12 cellular contexts compared by ENCODE assay signal in genomic region chr5:10633271-10634049, GRCh38.
DNase-seq lines count a peak whose midpoint lies in the region; ATAC-seq, FAIRE-seq and TF ChIP-seq lines count a peak whose summit lies in the region.
"Had no signal": no experiment of that assay in that cellular context is flagged by ENCODE, and none has a peak within 500 bp of the region (broad histone marks: within the 10 kb centered on the region; RNA-seq: fewer than 3 reads in every experiment).

No MANE protein-coding gene starts in this region.

- H2AFZ ChIP-seq in K562 (ENCODE audit: low read depth, low read length) = no peak overlapping the region
- H2AFZ ChIP-seq in mammary epithelial cell (ENCODE audit: low read depth, low read length) = no peak overlapping the region

- H3K4me2 ChIP-seq in K562 (ENCODE audit: insufficient read depth, low read length) = no peak overlapping the region
- no peak overlapping the region for H3K4me2 ChIP-seq in mammary epithelial cell (ENCODE audit: insufficient read depth, low read depth, low read length)

- no peak for TF ChIP-seq RAD21 in K562 (CRISPR knock-in tag; conservative IDR thresholded peaks at IDR 0.05 in 1 of 2, IDR thresholded peaks at IDR 0.05 in 1 of 2)

- in situ Hi-C loops in K562 (cut with MboI) (no loop called here), mammary epithelial cell (cut with MboI; ENCODE audit: low sequenced_read_pairs in 2 of 2) (no loop called here)

- TF ChIP-seq EP300 in K562 (IDR thresholded peaks at IDR 0.05; ENCODE audit: low read length) = no peak

- no peak overlapping the region for H3K4me3 Mint-ChIP-seq in T-helper 17 cell
- H3K4me3 Mint-ChIP-seq: mesothelial cell of epicardium had no signal

- BruUV-seq in K562 (replicated peaks; lab: Mats Ljungman, UMichigan) (no TSS peak), mammary epithelial cell (replicated peaks; lab: Mats Ljungman, UMichigan) (no TSS peak)

- POLR2A ChIA-PET in K562 (lab: Yijun Ruan, JAX) (interaction anchor here (0.5 kb wide), 1 partner anchor 12 kb away, joined by 3 read pairs; no protein-coding TSS in a partner anchor), HEK293T (lab: Yijun Ruan, JAX) (no interaction called here)

- no peaks in the 10 kb centered on the region for H3K79me2 ChIP-seq in K562 (ENCODE audit: control insufficient read depth, insufficient read depth, low read length)
- H3K79me2 ChIP-seq in mammary epithelial cell (ENCODE audit: insufficient read depth, low read length) = no peaks in the 10 kb centered on the region

- H3K27ac ChIP-seq in K562 (ENCODE audit: extremely low read depth, low read depth, low read length) (no peak overlapping the region), mammary epithelial cell (ENCODE audit: insufficient read depth, low read depth, low read length) (no peak overlapping the region)

- DNase-seq in T-helper 17 cell (no peak), K562 (ENCODE audit: extremely low read depth in 1 of 4, low spot score in 3 of 4) (no peak), mammary epithelial cell (no peak), HEK293T (ENCODE audit: extremely low spot score) (no peak), AML-193 (lab: John Stamatoyannopoulos, UW) (no peak), hypothalamus (lab: John Stamatoyannopoulos, UW) (no peak)
- DNase-seq in stimulated activated CD4-positive, alpha-beta T cell treated with anti-CD3 and anti-CD28 coated beads, Interleukin-4, amount 100 ng/mL, for 24 hours = peak; percentile 45
- DNase-seq: EL, NCI-H1694 had no signal

- H3K27me3 ChIP-seq in K562 (ENCODE audit: control insufficient read depth in 2 of 2, insufficient read depth in 2 of 2, low read length in 2 of 2) (peaks cover 31 to 71% of the 10 kb centered on the region in 2 experiments), mammary epithelial cell (ENCODE audit: insufficient read depth, low read length) (no peaks in the 10 kb centered on the region)

- intact Hi-C loops in K562 (cut with micrococcal nuclease) = no loop called here
- intact Hi-C loops in mammary epithelial cell (cut with micrococcal nuclease) = loop anchor here (10.0 kb wide), 1 partner anchor 551 kb away; no protein-coding TSS in a partner anchor

- TF ChIP-seq POLR2A in GM19193 (IDR thresholded peaks at IDR 0.05; ENCODE audit: extremely low read depth, insufficient read depth, insufficient read length) = peak; percentile 24
- TF ChIP-seq POLR2A in K562 (conservative IDR thresholded peaks at IDR 0.05) = no peak

- no peak for FAIRE-seq in K562 (lab: Jason Lieb, UNC)

- H4K20me1 ChIP-seq in K562 (replicated peaks; ENCODE audit: control insufficient read depth, insufficient read depth, low read length) (no peaks in the 10 kb centered on the region), mammary epithelial cell (ENCODE audit: insufficient read depth, low read length) (no peaks in the 10 kb centered on the region)

- no peaks in the 10 kb centered on the region for H3K9me1 ChIP-seq in K562 (ENCODE audit: control insufficient read depth, insufficient read depth, low read length)

- H3K9me3 ChIP-seq in T-helper 17 cell (ENCODE audit: control insufficient read depth, low read length, poor library complexity, severe bottlenecking) (no peaks in the 10 kb centered on the region), K562 (replicated peaks; ENCODE audit: control insufficient read depth, insufficient read depth, low read depth, low read length) (peaks cover 2% of the 10 kb centered on the region), mammary epithelial cell (replicated peaks; ENCODE audit: insufficient read depth, low read length) (peaks cover 10% of the 10 kb centered on the region)
- H3K9me3 ChIP-seq: HAP-1 had no signal

- TF ChIP-seq CTCF in K562 (IDR thresholded peaks at IDR 0.05 in 2 of 3, conservative IDR thresholded peaks at IDR 0.05 in 1 of 3; ENCODE audit: insufficient read depth in 2 of 3, low read depth in 1 of 3, low read length in 3 of 3) = no peak
- no peak for TF ChIP-seq CTCF in mammary epithelial cell (conservative IDR thresholded peaks at IDR 0.05 in 1 of 2, IDR thresholded peaks at IDR 0.05 in 1 of 2; ENCODE audit: extremely low read depth in 1 of 2, insufficient read depth in 1 of 2, low read depth in 1 of 2, low read length in 2 of 2)

- no peak overlapping the region for H3K4me3 ChIP-seq in K562
- H3K4me3 ChIP-seq in mammary epithelial cell (replicated peaks in 1 of 3; ENCODE audit: insufficient read depth in 1 of 3, low read depth in 2 of 3, low read length in 3 of 3) = no peak overlapping the region
- H3K4me3 ChIP-seq: HAP-1 had no signal

- 45% methylated on average over 24 of the region's 28 CpGs for WGBS in K562 (ENCODE audit: insufficient coverage, low coverage, missing lambda C conversion rate)
- 95% methylated on average over 25 of the region's 28 CpGs for WGBS in mammary epithelial cell (ENCODE audit: low coverage, missing lambda C conversion rate)

- H3K4me1 ChIP-seq in K562 (replicated peaks in 1 of 2; ENCODE audit: control insufficient read depth in 2 of 2, insufficient read depth in 2 of 2, low read length in 2 of 2) (peaks cover 0 to 4% of the 10 kb centered on the region in 2 experiments; a peak in 1 of 5 replicates), mammary epithelial cell (ENCODE audit: insufficient read depth, low read length) (peaks cover 15% of the 10 kb centered on the region)
- H3K4me1 ChIP-seq: HAP-1 had no signal

- no peaks in the 10 kb centered on the region for H3K36me3 ChIP-seq in K562 (ENCODE audit: control insufficient read depth, insufficient read depth, low read length)
- H3K36me3 ChIP-seq in mammary epithelial cell (ENCODE audit: insufficient read depth, low read length) = no peaks in the 10 kb centered on the region
- H3K36me3 ChIP-seq: HAP-1 had no signal

- peaks cover 46% of the 10 kb centered on the region for H3K4me1 Mint-ChIP-seq in T-helper 17 cell

- no peak overlapping the region for H3K9ac ChIP-seq in K562 (ENCODE audit: insufficient read depth in 1 of 2, low read depth in 2 of 2, low read length in 2 of 2)
- H3K9ac ChIP-seq in mammary epithelial cell (ENCODE audit: insufficient read depth, low read length) = no peak overlapping the region

- CTCF ChIA-PET in K562 (lab: Yijun Ruan, JAX; ENCODE audit: low intra/inter-chr PET ratio) = no interaction called here
- CTCF ChIA-PET in mammary epithelial cell (lab: Charles Lee; ENCODE audit: low non-redundant PET) = no interaction called here
- CTCF ChIA-PET in HEK293T (lab: Yijun Ruan, JAX) = interaction anchor here (0.7 to 0.8 kb wide), 2 partner anchors 11 to 181 kb away, joined by 3 to 4 read pairs; no protein-coding TSS in a partner anchor

- dilution Hi-C loops in mammary epithelial cell (cut with HindIII; ENCODE audit: low sequenced_read_pairs) = no loop called here

- H3K27ac Mint-ChIP-seq in T-helper 17 cell = peak overlapping the region; percentile 80
- H3K27ac Mint-ChIP-seq: mesothelial cell of epicardium had no signal

- ATAC-seq in T-helper 17 cell = no peak
- ATAC-seq in K562 = peak; percentile 34; the same call in 2 of the 3 replicates

- H3K27me3 Mint-ChIP-seq in T-helper 17 cell = peaks cover 29% of the 10 kb centered on the region

- H3K36me3 Mint-ChIP-seq in T-helper 17 cell (ENCODE audit: low read depth) = peaks cover 12% of the 10 kb centered on the region
- H3K36me3 Mint-ChIP-seq: mesothelial cell of epicardium had no signal

TF ChIP-seq in K562, 482 proteins besides CTCF, POLR2A, EP300 and RAD21 (continues in another document):
- peak; percentile 30 for TF ChIP-seq ZNF316 (IDR thresholded peaks at IDR 0.05)
- TF ChIP-seq USF2 (CRISPR knock-in tag; IDR thresholded peaks at IDR 0.05) = peak; percentile 8; the same call in 1 of the 2 replicates
- TF ChIP-seq ETV6 (IDR thresholded peaks at IDR 0.05; ENCODE audit: borderline replicate concordance in 1 of 2, low read depth in 2 of 2, low read length in 1 of 2) = no peak
- TF ChIP-seq ETV6 (CRISPR knock-in tag; IDR thresholded peaks at IDR 0.05; ENCODE audit: borderline replicate concordance) = no peak

TF ChIP-seq in HEK293T, 16 proteins besides CTCF, POLR2A, EP300 and RAD21:
- TF ChIP-seq ZNF384 (IDR thresholded peaks at IDR 0.05) = no peak
- no peak for TF ChIP-seq L3MBTL2 (conservative IDR thresholded peaks at IDR 0.05)
- no peak for TF ChIP-seq ARNT (IDR thresholded peaks at IDR 0.05)
- TF ChIP-seq TARDBP (IDR thresholded peaks at IDR 0.05) = no peak
- no peak for TF ChIP-seq FOXA1 (IDR thresholded peaks at IDR 0.05)
- no peak for TF ChIP-seq CTBP1 (IDR thresholded peaks at IDR 0.05; ENCODE audit: borderline replicate concordance)
